In genomic region chr19:1279782-1280341, GRCh38 we compare ENCODE assay signal across 8 cellular contexts. TPM values are rescaled to one million over a fixed set of nuclear protein-coding genes. Genes with fewer than 3 reads are reported as not detected.
A peak's percentile ranks its signal among the peaks of the same experiment; 100 is the strongest.
DNase-seq lines count a peak whose midpoint lies in the region; ATAC-seq, FAIRE-seq and TF ChIP-seq lines count a peak whose summit lies in the region.

No MANE protein-coding gene starts in this region.

- H3K4me3 Mint-ChIP-seq in stimulated activated naive CD8-positive, alpha-beta T cell treated with anti-CD3 and anti-CD28 coated beads, Interleukin-15, Interleukin-2, amounts not matched to agents 100 ng/mL and 50 ng/mL, for 24 hours = peak overlapping the region; percentile 6

- peaks cover 13% of the 10 kb centered on the region for H3K36me3 Mint-ChIP-seq in stimulated activated naive CD8-positive, alpha-beta T cell treated with anti-CD3 and anti-CD28 coated beads, Interleukin-15, Interleukin-2, amounts not matched to agents 100 ng/mL and 50 ng/mL, for 24 hours (ENCODE audit: low read depth)

- peaks cover 17% of the 10 kb centered on the region for H3K4me1 Mint-ChIP-seq in stimulated activated naive CD8-positive, alpha-beta T cell treated with anti-CD3 and anti-CD28 coated beads, Interleukin-15, Interleukin-2, amounts not matched to agents 100 ng/mL and 50 ng/mL, for 24 hours (ENCODE audit: low read depth)

- H3K27ac ChIP-seq in OCI-LY3 (ENCODE audit: low read length) = no peak overlapping the region

- DNase-seq in COLO829 (ENCODE audit: low spot score) (peak; percentile 78), HTR-8/SVneo (ENCODE audit: insufficient read length, low spot score) (peak; percentile 81), activated T-cell treated with anti-CD3 and anti-CD28 coated beads for 48 hours (ENCODE audit: low read depth) (peak; percentile 81), epithelial cell of esophagus (ENCODE audit: low read depth) (peak; percentile 82), myocyte (ENCODE audit: low read depth) (peak; percentile 81)

- H2AFZ ChIP-seq in OCI-LY3 (ENCODE audit: low read depth, low read length) = no peak overlapping the region

- peak; percentile 85 for FAIRE-seq in HTR-8/SVneo (lab: Jason Lieb, UNC)

- TF ChIP-seq CTCF in OCI-LY3 (IDR thresholded peaks at IDR 0.05; ENCODE audit: low read depth, low read length) = peak; percentile 98
- peak; percentile 98 for TF ChIP-seq CTCF in epithelial cell of esophagus (IDR thresholded peaks at IDR 0.05; ENCODE audit: insufficient read depth, low read depth, low read length, missing control alignments)

- peaks cover 9% of the 10 kb centered on the region for H3K27me3 Mint-ChIP-seq in stimulated activated naive CD8-positive, alpha-beta T cell treated with anti-CD3 and anti-CD28 coated beads, Interleukin-15, Interleukin-2, amounts not matched to agents 100 ng/mL and 50 ng/mL, for 24 hours

- peaks cover 15% of the 10 kb centered on the region for H3K36me3 ChIP-seq in OCI-LY3 (replicated peaks; ENCODE audit: low read depth, low read length)

- ATAC-seq in GM19467 (IDR thresholded peaks at IDR 0.05; ENCODE audit: unreplicated experiment) = no peak

- H3K79me2 ChIP-seq in OCI-LY3 (ENCODE audit: low read length) = peaks cover 16% of the 10 kb centered on the region

- H4K20me1 ChIP-seq in OCI-LY3 (ENCODE audit: insufficient read depth, low read length) = peaks cover 5% of the 10 kb centered on the region; the same call in 1 of the 2 replicates

- no peaks in the 10 kb centered on the region for H3K9me3 ChIP-seq in OCI-LY3 (ENCODE audit: insufficient read depth, low read length)

- no peaks in the 10 kb centered on the region for H3K9me3 Mint-ChIP-seq in stimulated activated naive CD8-positive, alpha-beta T cell treated with anti-CD3 and anti-CD28 coated beads, Interleukin-15, Interleukin-2, amounts not matched to agents 100 ng/mL and 50 ng/mL, for 24 hours

- H3K27me3 ChIP-seq in OCI-LY3 (ENCODE audit: low read depth, low read length) = peaks cover 9% of the 10 kb centered on the region; the same call in 1 of the 2 replicates

- H3K4me3 ChIP-seq in OCI-LY3 (ENCODE audit: low read length) (no peak overlapping the region), epithelial cell of esophagus (ENCODE audit: low read length) (no peak overlapping the region)

- no peak overlapping the region for H3K27ac Mint-ChIP-seq in stimulated activated naive CD8-positive, alpha-beta T cell treated with anti-CD3 and anti-CD28 coated beads, Interleukin-15, Interleukin-2, amounts not matched to agents 100 ng/mL and 50 ng/mL, for 24 hours

- H3K9ac ChIP-seq in OCI-LY3 (ENCODE audit: low read length) = no peak overlapping the region

- H3K4me1 ChIP-seq in OCI-LY3 (ENCODE audit: low read length) = peaks cover 12% of the 10 kb centered on the region

- H3K4me2 ChIP-seq in OCI-LY3 (ENCODE audit: low read length) = no peak overlapping the region

RNA-seq across cellular contexts. Expression of gene FAM174C, which starts 4.5 kb away (rescaled TPM):
- total RNA-seq in myocyte = 33.8 and 55.3 TPM in 2 replicates
- polyA plus RNA-seq in myocyte (2012) = 66.6 TPM

RNA-seq across cellular contexts. Expression of gene EFNA2, which starts 5.8 kb away (rescaled TPM):
- total RNA-seq in myocyte = not detected in 2 replicates
- 0.35 TPM for polyA plus RNA-seq in myocyte (2012)

RNA-seq across cellular contexts. Expression of gene CIRBP, which starts 10.7 kb away (rescaled TPM):
- 441 and 497 TPM in 2 replicates for total RNA-seq in myocyte
- polyA plus RNA-seq in myocyte (2012) = 414 TPM

RNA-seq across cellular contexts. Expression of gene MIDN, which starts 31.5 kb away (rescaled TPM):
- 17.2 and 30.6 TPM in 2 replicates for total RNA-seq in myocyte
- 31.9 TPM for polyA plus RNA-seq in myocyte (2012)

RNA-seq across cellular contexts. Expression of gene ATP5F1D, which starts 38.3 kb away (rescaled TPM):
- total RNA-seq in myocyte = 46.5 and 61.9 TPM in 2 replicates
- 193 TPM for polyA plus RNA-seq in myocyte (2012)
